In the genomic region with DNA sequence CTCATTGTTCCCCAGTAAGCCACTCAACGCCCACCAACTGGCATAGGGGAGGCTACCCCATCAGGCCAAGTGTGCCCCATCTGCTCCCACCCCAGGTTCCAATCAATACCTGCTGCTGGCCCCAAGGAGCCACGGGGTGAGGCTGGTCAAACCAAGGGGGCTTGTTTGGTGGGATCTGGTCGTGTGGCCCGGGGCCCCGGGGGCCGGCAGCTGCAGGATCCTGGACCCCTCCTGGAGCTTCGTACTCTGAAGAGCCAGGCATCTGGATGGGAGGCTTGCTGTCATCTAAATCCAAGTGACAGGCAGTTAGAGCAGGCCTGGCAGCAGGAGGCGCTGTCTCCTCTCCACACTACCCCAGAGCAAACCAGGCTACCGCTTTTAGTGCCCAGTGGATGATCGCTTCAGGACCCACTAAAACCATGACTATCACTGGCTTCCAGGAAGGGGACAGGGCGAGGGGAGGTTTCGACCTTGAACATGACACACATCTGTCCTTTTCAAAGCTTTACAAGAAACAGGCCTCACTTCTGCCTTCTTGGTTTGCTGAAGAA, we compare ENCODE assay signal across 9 cellular contexts. TPM values are rescaled to one million over a fixed set of nuclear protein-coding genes. Genes with fewer than 3 reads are reported as not detected.
A peak's percentile ranks its signal among the peaks of the same experiment; 100 is the strongest.
DNase-seq lines count a peak whose midpoint lies in the region; ATAC-seq and TF ChIP-seq lines count a peak whose summit lies in the region.
"Had no signal": no experiment of that assay in that cellular context is flagged by ENCODE, and none has a peak within 500 bp of the region (broad histone marks: within the 10 kb centered on the region; RNA-seq: fewer than 3 reads in every experiment).

No MANE protein-coding gene starts in this region.

- no peaks in the 10 kb centered on the region for H3K4me1 Mint-ChIP-seq in activated T-cell treated with anti-CD3 and anti-CD28 coated beads, Interleukin-2, amount 50 U/mL, for 72 hours (ENCODE audit: low read depth)

- H3K4me1 ChIP-seq in BE2C = no peaks in the 10 kb centered on the region

- peaks cover 2 to 26% of the 10 kb centered on the region in 2 donors for H3K36me3 Mint-ChIP-seq in activated T-cell treated with anti-CD3 and anti-CD28 coated beads, Interleukin-2, amount 50 U/mL, for 72 hours (ENCODE audit: insufficient read depth in 2 of 2)

- peak overlapping the region; percentile 46 for H3K27ac Mint-ChIP-seq in activated T-cell treated with anti-CD3 and anti-CD28 coated beads, Interleukin-2, amount 50 U/mL, for 72 hours

- DNase-seq in BE2C (peak; percentile 58), LNCaP clone FGC (ENCODE audit: low read depth) (no peak), iris pigment epithelial cell (ENCODE audit: low read depth) (peak; percentile 23), GF-D8 (lab: John Stamatoyannopoulos, UW) (no peak)
- peak; percentile 40 to 54 for DNase-seq in activated T-cell treated with anti-CD3 and anti-CD28 coated beads, Interleukin-2, amount 50 U/mL, for 72 hours
- DNase-seq in NK-92 treated with Interleukin-12 subunit alpha and Interleukin-12 subunit beta, amount 100 ng/mL, for 24 hours (lab: John Stamatoyannopoulos, UW) = no peak

- no peak overlapping the region for H3K4me3 Mint-ChIP-seq in activated T-cell treated with anti-CD3 and anti-CD28 coated beads, Interleukin-2, amount 50 U/mL, for 72 hours

- H3K36me3 ChIP-seq in BE2C = peaks cover 93% of the 10 kb centered on the region

- peak; percentile 61 to 80 for ATAC-seq in activated T-cell treated with anti-CD3 and anti-CD28 coated beads, Interleukin-2, amount 50 U/mL, for 72 hours (replicated peaks in 1 of 2)
- no peak for ATAC-seq in HG03139 (IDR thresholded peaks at IDR 0.05; ENCODE audit: unreplicated experiment)
- ATAC-seq in HG02981 (IDR thresholded peaks at IDR 0.05; ENCODE audit: unreplicated experiment) = no peak

- H3K27me3 Mint-ChIP-seq in activated T-cell treated with anti-CD3 and anti-CD28 coated beads, Interleukin-2, amount 50 U/mL, for 72 hours (ENCODE audit: low read depth) = no peaks in the 10 kb centered on the region

- no peaks in the 10 kb centered on the region for H3K9me3 ChIP-seq in BE2C

- no peaks in the 10 kb centered on the region for H3K27me3 ChIP-seq in BE2C

- H3K4me3 ChIP-seq in BE2C (ENCODE audit: low read depth, low read length) (no peak overlapping the region), LNCaP clone FGC (ENCODE audit: low read depth, low read length) (no peak overlapping the region)

- no peaks in the 10 kb centered on the region for H3K9me3 Mint-ChIP-seq in activated T-cell treated with anti-CD3 and anti-CD28 coated beads, Interleukin-2, amount 50 U/mL, for 72 hours

- TF ChIP-seq CTCF in BE2C (IDR thresholded peaks at IDR 0.05; ENCODE audit: low read depth, low read length) = peak; percentile 62
- peak; percentile 66 for TF ChIP-seq CTCF in LNCaP clone FGC (IDR thresholded peaks at IDR 0.05; ENCODE audit: control insufficient read depth, extremely low read depth, insufficient read depth)

RNA-seq across cellular contexts. Expression of a gene that starts 14.2 kb away (rescaled TPM):
- 178 TPM for polyA plus RNA-seq in BE2C (2012; ENCODE audit: insufficient read depth, insufficient read length, low read depth)
- total RNA-seq in activated T-cell treated with anti-CD3 and anti-CD28 coated beads, Interleukin-2, amount 50 U/mL, for 72 hours = 10 to 100 TPM; 54.8 to 59.6 TPM

RNA-seq across cellular contexts. Expression of a gene that starts 31.9 kb away (rescaled TPM):
- 13.8 TPM for polyA plus RNA-seq in BE2C (2012; ENCODE audit: insufficient read depth, insufficient read length, low read depth)
- total RNA-seq in activated T-cell treated with anti-CD3 and anti-CD28 coated beads, Interleukin-2, amount 50 U/mL, for 72 hours = 1 to 10 TPM; 3.0 to 3.4 TPM

RNA-seq across cellular contexts. Expression of a gene that starts 32.1 kb away (rescaled TPM):
- not detected for polyA plus RNA-seq in BE2C (2012; ENCODE audit: insufficient read depth, insufficient read length, low read depth)
- total RNA-seq in activated T-cell treated with anti-CD3 and anti-CD28 coated beads, Interleukin-2, amount 50 U/mL, for 72 hours = not detected
- polyA plus RNA-seq: adipose tissue had no signal

RNA-seq across cellular contexts. Expression of a gene that starts 44.2 kb away (rescaled TPM):
- 103 TPM for polyA plus RNA-seq in BE2C (2012; ENCODE audit: insufficient read depth, insufficient read length, low read depth)
- total RNA-seq in activated T-cell treated with anti-CD3 and anti-CD28 coated beads, Interleukin-2, amount 50 U/mL, for 72 hours = 10 to 100 TPM; 36.5 to 39.5 TPM

RNA-seq across cellular contexts. Expression of a gene that starts 56.3 kb away (rescaled TPM):
- polyA plus RNA-seq in BE2C (2012; ENCODE audit: insufficient read depth, insufficient read length, low read depth) = 68.7 TPM
- 10 to 100 TPM; 29.4 to 34.8 TPM for total RNA-seq in activated T-cell treated with anti-CD3 and anti-CD28 coated beads, Interleukin-2, amount 50 U/mL, for 72 hours

Comparison
In these comparisons a context has a peak if more than half of its experiments do, and no peak if none do; other contexts are left out.
1. DNase-seq: peak in BE2C (single experiment), activated T-cell treated with anti-CD3 and anti-CD28 coated beads, Interleukin-2, amount 50 U/mL, for 72 hours (2 of 2) and iris pigment epithelial cell (single experiment); none in LNCaP clone FGC (single experiment), NK-92 treated with Interleukin-12 subunit alpha and Interleukin-12 subunit beta, amount 100 ng/mL, for 24 hours (single experiment) and GF-D8 (single experiment).
2. ATAC-seq: peak in activated T-cell treated with anti-CD3 and anti-CD28 coated beads, Interleukin-2, amount 50 U/mL, for 72 hours (2 of 2); none in HG03139 (single experiment) and HG02981 (single experiment).